ENCODE assay signal across 1 cellular context in genomic region chrX:123504630-123505270, GRCh38.
TF ChIP-seq lines count a peak whose summit lies in the region.

No MANE protein-coding gene starts in this region.

TF ChIP-seq in GM23338, 12 proteins besides CTCF, POLR2A, EP300 and RAD21 (continued from another document):
- no peak for TF ChIP-seq ZNF462 (CRISPR knock-in tag; IDR thresholded peaks at IDR 0.05)
